In genomic region chr4:176195184-176195978, GRCh38 we compare ENCODE assay signal across 8 cellular contexts. TPM values are rescaled to one million over a fixed set of nuclear protein-coding genes. Genes with fewer than 3 reads are reported as not detected.
DNase-seq lines count a peak whose midpoint lies in the region; ATAC-seq and TF ChIP-seq lines count a peak whose summit lies in the region.

TSS of gene SPATA4 (minus strand) at chr4:176195585. CDS start at chr4:176195562, 23 bp downstream.

- H3K9me3 Mint-ChIP-seq in CD8-positive, alpha-beta T cell = no peaks in the 10 kb centered on the region

- H3K27me3 Mint-ChIP-seq in CD8-positive, alpha-beta T cell (ENCODE audit: low read depth) = peaks cover 23% of the 10 kb centered on the region

- H3K27ac Mint-ChIP-seq in CD8-positive, alpha-beta T cell = peak within 1 kb of the TSS; percentile 86

- peaks cover 4% of the 10 kb centered on the region for H3K4me1 ChIP-seq in CD8-positive, alpha-beta T cell (ENCODE audit: insufficient read depth, low read length)

- peaks cover 9% of the 10 kb centered on the region for H3K4me1 Mint-ChIP-seq in CD8-positive, alpha-beta T cell (ENCODE audit: low read depth)

- peak within 1 kb of the TSS; percentile 65 for H3K4me3 ChIP-seq in CD8-positive, alpha-beta T cell (ENCODE audit: low read depth, low read length)

- no peaks in the 10 kb centered on the region for H3K36me3 ChIP-seq in CD8-positive, alpha-beta T cell (ENCODE audit: insufficient read depth, low read length)

- DNase-seq in CD8-positive, alpha-beta T cell = peak; percentile 89 to 95 (median 93)
- DNase-seq in HT1080 (ENCODE audit: low read depth) = peak; percentile 89
- peak; percentile 77 for DNase-seq in NK-92 treated with Interleukin-12 subunit alpha and Interleukin-12 subunit beta, amount 100 ng/mL, for 24 hours (lab: John Stamatoyannopoulos, UW)
- peak; percentile 90 for DNase-seq in activated CD8-positive, alpha-beta memory T cell treated with anti-CD3 and anti-CD28 coated beads for 4 hours (ENCODE audit: low read depth in 2 of 2)
- peak; percentile 86 for DNase-seq in effector CD8-positive, alpha-beta T cell (lab: John Stamatoyannopoulos, UW)
- DNase-seq in lung microvascular endothelial cell (ENCODE audit: low read depth in 2 of 2) = peak; percentile 93 to 94
- peak; percentile 86 to 94 (median 86) for DNase-seq in stimulated activated CD4-positive, alpha-beta T cell treated with anti-CD3 and anti-CD28 coated beads, TNF-alpha, amount 100 ng/mL, for 24 hours (ENCODE audit: low read depth in 3 of 3)

- H3K27ac ChIP-seq in CD8-positive, alpha-beta T cell (ENCODE audit: low read depth, low read length) = peak within 1 kb of the TSS; percentile 34

- no peaks in the 10 kb centered on the region for H3K27me3 ChIP-seq in CD8-positive, alpha-beta T cell (ENCODE audit: insufficient read depth, low read length)

- peak; percentile 98 for ATAC-seq in CD8-positive, alpha-beta T cell
- ATAC-seq in GM21367 (IDR thresholded peaks at IDR 0.05; ENCODE audit: unreplicated experiment) = peak; percentile 99

- TF ChIP-seq CTCF in CD8-positive, alpha-beta T cell (IDR thresholded peaks at IDR 0.05) = no peak

- POLR2A ChIA-PET in CD8-positive, alpha-beta T cell (lab: Charles Lee) = interaction anchor here (0.6 to 1.1 kb wide), 4 partner anchors 48 to 1247 kb away, joined by 3 to 4 read pairs (median 3); no protein-coding TSS in a partner anchor

- no peaks in the 10 kb centered on the region for H3K36me3 Mint-ChIP-seq in CD8-positive, alpha-beta T cell

- H3K9me3 ChIP-seq in CD8-positive, alpha-beta T cell (ENCODE audit: low read length) = no peaks in the 10 kb centered on the region

- H3K4me3 Mint-ChIP-seq in CD8-positive, alpha-beta T cell = peak within 1 kb of the TSS; percentile 86

- intact Hi-C loops in CD8-positive, alpha-beta T cell (cut with DNase I, micrococcal nuclease) = loop anchor here (1.0 to 10.0 kb wide), 7 partner anchors 124 to 1913 kb away; partner anchors contain the start of genes AGA (in 1 of the 2), CEP44 (in 1 of the 2), FBXO8 (in 1 of the 2) and HPGD (in 1 of the 2)

- CTCF ChIA-PET in CD8-positive, alpha-beta T cell (lab: Charles Lee) = no interaction called here

RNA-seq across cellular contexts. Expression of gene SPATA4, which starts in this region (rescaled TPM):
- not detected for total RNA-seq in CD8-positive, alpha-beta T cell
- not detected in 2 replicates for total RNA-seq in HT1080 (2014; rRNA removed; shearing (Covaris generic))
- polyA plus RNA-seq in HT1080 (2015; cell fraction: cytosol; rRNA removed) = 0.09 and 0.17 TPM in 2 replicates
- polyA plus RNA-seq in HT1080 (2015; cell fraction: nucleus; rRNA removed) = 0.06 and 0.10 TPM in 2 replicates
- total RNA-seq in lung microvascular endothelial cell = not detected in 2 replicates

Comparison
In these comparisons a context has a peak if more than half of its experiments do, and no peak if none do; other contexts are left out.
1. Peak in every context shown above with its lines: DNase-seq, ATAC-seq, H3K4me3 ChIP-seq and H3K27ac ChIP-seq.
2. Peak in DNase-seq, ATAC-seq, H3K4me3 ChIP-seq and H3K27ac ChIP-seq in CD8-positive, alpha-beta T cell; RNA of the gene not detected or under 1 TPM.
3. Peak in DNase-seq in HT1080; RNA of the gene not detected or under 1 TPM.
4. Peak in DNase-seq in lung microvascular endothelial cell; RNA of the gene not detected or under 1 TPM.